ENCODE assay signal across 1 cellular context in genomic region chr3:10992946-10993728, GRCh38.
TF ChIP-seq lines count a peak whose summit lies in the region.

No MANE protein-coding gene starts in this region.

TF ChIP-seq in H1, 55 proteins besides CTCF, POLR2A, EP300 and RAD21 (continued from another document):
- no peak for TF ChIP-seq CBX8 (IDR thresholded peaks at IDR 0.05; ENCODE audit: borderline replicate concordance, low read depth, low read length)
- TF ChIP-seq RBBP5 (IDR thresholded peaks at IDR 0.05; ENCODE audit: borderline replicate concordance, low read depth, low read length) = peak; percentile 68; the same call in 1 of the 2 replicates
- peak; percentile 52 for TF ChIP-seq RNF2 (IDR thresholded peaks at IDR 0.05; ENCODE audit: borderline replicate concordance, low read depth, low read length, missing control alignments, poor library complexity, severe bottlenecking)
- TF ChIP-seq CHD2 (IDR thresholded peaks at IDR 0.05; ENCODE audit: low read length) = no peak
- TF ChIP-seq GTF2F1 (IDR thresholded peaks at IDR 0.05; ENCODE audit: borderline replicate concordance, low read depth, low read length) = no peak
- TF ChIP-seq, protein P1, sequence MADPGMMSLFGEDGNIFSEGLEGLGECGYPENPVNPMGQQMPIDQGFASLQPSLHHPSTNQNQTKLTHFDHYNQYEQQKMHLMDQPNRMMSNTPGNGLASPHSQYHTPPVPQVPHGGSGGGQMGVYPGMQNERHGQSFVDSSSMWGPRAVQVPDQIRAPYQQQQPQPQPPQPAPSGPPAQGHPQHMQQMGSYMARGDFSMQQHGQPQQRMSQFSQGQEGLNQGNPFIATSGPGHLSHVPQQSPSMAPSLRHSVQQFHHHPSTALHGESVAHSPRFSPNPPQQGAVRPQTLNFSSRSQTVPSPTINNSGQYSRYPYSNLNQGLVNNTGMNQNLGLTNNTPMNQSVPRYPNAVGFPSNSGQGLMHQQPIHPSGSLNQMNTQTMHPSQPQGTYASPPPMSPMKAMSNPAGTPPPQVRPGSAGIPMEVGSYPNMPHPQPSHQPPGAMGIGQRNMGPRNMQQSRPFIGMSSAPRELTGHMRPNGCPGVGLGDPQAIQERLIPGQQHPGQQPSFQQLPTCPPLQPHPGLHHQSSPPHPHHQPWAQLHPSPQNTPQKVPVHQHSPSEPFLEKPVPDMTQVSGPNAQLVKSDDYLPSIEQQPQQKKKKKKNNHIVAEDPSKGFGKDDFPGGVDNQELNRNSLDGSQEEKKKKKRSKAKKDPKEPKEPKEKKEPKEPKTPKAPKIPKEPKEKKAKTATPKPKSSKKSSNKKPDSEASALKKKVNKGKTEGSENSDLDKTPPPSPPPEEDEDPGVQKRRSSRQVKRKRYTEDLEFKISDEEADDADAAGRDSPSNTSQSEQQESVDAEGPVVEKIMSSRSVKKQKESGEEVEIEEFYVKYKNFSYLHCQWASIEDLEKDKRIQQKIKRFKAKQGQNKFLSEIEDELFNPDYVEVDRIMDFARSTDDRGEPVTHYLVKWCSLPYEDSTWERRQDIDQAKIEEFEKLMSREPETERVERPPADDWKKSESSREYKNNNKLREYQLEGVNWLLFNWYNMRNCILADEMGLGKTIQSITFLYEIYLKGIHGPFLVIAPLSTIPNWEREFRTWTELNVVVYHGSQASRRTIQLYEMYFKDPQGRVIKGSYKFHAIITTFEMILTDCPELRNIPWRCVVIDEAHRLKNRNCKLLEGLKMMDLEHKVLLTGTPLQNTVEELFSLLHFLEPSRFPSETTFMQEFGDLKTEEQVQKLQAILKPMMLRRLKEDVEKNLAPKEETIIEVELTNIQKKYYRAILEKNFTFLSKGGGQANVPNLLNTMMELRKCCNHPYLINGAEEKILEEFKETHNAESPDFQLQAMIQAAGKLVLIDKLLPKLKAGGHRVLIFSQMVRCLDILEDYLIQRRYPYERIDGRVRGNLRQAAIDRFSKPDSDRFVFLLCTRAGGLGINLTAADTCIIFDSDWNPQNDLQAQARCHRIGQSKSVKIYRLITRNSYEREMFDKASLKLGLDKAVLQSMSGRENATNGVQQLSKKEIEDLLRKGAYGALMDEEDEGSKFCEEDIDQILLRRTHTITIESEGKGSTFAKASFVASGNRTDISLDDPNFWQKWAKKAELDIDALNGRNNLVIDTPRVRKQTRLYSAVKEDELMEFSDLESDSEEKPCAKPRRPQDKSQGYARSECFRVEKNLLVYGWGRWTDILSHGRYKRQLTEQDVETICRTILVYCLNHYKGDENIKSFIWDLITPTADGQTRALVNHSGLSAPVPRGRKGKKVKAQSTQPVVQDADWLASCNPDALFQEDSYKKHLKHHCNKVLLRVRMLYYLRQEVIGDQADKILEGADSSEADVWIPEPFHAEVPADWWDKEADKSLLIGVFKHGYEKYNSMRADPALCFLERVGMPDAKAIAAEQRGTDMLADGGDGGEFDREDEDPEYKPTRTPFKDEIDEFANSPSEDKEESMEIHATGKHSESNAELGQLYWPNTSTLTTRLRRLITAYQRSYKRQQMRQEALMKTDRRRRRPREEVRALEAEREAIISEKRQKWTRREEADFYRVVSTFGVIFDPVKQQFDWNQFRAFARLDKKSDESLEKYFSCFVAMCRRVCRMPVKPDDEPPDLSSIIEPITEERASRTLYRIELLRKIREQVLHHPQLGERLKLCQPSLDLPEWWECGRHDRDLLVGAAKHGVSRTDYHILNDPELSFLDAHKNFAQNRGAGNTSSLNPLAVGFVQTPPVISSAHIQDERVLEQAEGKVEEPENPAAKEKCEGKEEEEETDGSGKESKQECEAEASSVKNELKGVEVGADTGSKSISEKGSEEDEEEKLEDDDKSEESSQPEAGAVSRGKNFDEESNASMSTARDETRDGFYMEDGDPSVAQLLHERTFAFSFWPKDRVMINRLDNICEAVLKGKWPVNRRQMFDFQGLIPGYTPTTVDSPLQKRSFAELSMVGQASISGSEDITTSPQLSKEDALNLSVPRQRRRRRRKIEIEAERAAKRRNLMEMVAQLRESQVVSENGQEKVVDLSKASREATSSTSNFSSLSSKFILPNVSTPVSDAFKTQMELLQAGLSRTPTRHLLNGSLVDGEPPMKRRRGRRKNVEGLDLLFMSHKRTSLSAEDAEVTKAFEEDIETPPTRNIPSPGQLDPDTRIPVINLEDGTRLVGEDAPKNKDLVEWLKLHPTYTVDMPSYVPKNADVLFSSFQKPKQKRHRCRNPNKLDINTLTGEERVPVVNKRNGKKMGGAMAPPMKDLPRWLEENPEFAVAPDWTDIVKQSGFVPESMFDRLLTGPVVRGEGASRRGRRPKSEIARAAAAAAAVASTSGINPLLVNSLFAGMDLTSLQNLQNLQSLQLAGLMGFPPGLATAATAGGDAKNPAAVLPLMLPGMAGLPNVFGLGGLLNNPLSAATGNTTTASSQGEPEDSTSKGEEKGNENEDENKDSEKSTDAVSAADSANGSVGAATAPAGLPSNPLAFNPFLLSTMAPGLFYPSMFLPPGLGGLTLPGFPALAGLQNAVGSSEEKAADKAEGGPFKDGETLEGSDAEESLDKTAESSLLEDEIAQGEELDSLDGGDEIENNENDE (IDR thresholded peaks at IDR 0.05; ENCODE audit: insufficient replicate concordance, low read length) = no peak
- TF ChIP-seq, protein P2, sequence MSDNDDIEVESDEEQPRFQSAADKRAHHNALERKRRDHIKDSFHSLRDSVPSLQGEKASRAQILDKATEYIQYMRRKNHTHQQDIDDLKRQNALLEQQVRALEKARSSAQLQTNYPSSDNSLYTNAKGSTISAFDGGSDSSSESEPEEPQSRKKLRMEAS (IDR thresholded peaks at IDR 0.05) = no peak
- peak; percentile 95 for TF ChIP-seq SUZ12 (IDR thresholded peaks at IDR 0.05; ENCODE audit: low read length)
- TF ChIP-seq YY1 (IDR thresholded peaks at IDR 0.05; ENCODE audit: low read depth, low read length) = no peak
- TF ChIP-seq CTBP2 (IDR thresholded peaks at IDR 0.05; ENCODE audit: borderline replicate concordance, insufficient read depth, insufficient read length, low read length) = no peak
- no peak for TF ChIP-seq E2F6 (IDR thresholded peaks at IDR 0.05)
- no peak for TF ChIP-seq POLR2AphosphoS5 (IDR thresholded peaks at IDR 0.05; ENCODE audit: low read depth, low read length)
- no peak for TF ChIP-seq HDAC6 (IDR thresholded peaks at IDR 0.05; ENCODE audit: low read depth, low read length)
- TF ChIP-seq TBP (IDR thresholded peaks at IDR 0.05; ENCODE audit: low read depth, low read length) = no peak
- TF ChIP-seq EZH2 (IDR thresholded peaks at IDR 0.05; ENCODE audit: low read depth, low read length, severe bottlenecking) = peak; percentile 95
- no peak for TF ChIP-seq SAP30 (IDR thresholded peaks at IDR 0.05; ENCODE audit: insufficient read depth, insufficient replicate concordance, low read length)
